Comparison of ENCODE assay signal across 11 cellular contexts in genomic region chr12:57834086-57834876, GRCh38. TPM values are rescaled to one million over a fixed set of nuclear protein-coding genes. Genes with fewer than 3 reads are reported as not detected.
DNase-seq lines count a peak whose midpoint lies in the region; ATAC-seq, FAIRE-seq and TF ChIP-seq lines count a peak whose summit lies in the region.
"Had no signal": no experiment of that assay in that cellular context is flagged by ENCODE, and none has a peak within 500 bp of the region (broad histone marks: within the 10 kb centered on the region; RNA-seq: fewer than 3 reads in every experiment).

No MANE protein-coding gene starts in this region.

- H3K4me3 Mint-ChIP-seq in activated B cell treated with CpG ODN at 0.5 μM for 24 hours (peak overlapping the region; percentile 48), naive B cell (peak overlapping the region; percentile 46 to 85 (median 71))

- H3K9me3 ChIP-seq in BLaER1: no peaks in the 10 kb centered on the region
- H3K9me3 ChIP-seq: SJCRH30 had no signal

- no peak for TF ChIP-seq CTCF in activated B cell treated with CpG ODN at 0.5 μM for 24 hours (IDR thresholded peaks at IDR 0.05)

- peaks cover 20% of the 10 kb centered on the region for H3K36me3 ChIP-seq in BLaER1

- H3K27ac Mint-ChIP-seq in activated B cell treated with CpG ODN at 0.5 μM for 24 hours (peak overlapping the region; percentile 61), naive B cell (peak overlapping the region in 5 of 6 donors; percentile 44 to 92 (median 82))

- POLR2A ChIA-PET in activated B cell treated with CpG ODN at 0.5 μM for 24 hours (lab: Charles Lee): interaction anchor here (3.0 to 8.0 kb wide), 3 partner anchors 10 to 69 kb away, joined by 14 to 91 read pairs (median 37); partner anchors contain the start of gene CTDSP2

- H3K27me3 Mint-ChIP-seq in activated B cell treated with CpG ODN at 0.5 μM for 24 hours (no peaks in the 10 kb centered on the region), naive B cell (no peaks in the 10 kb centered on the region)

- H3K27ac ChIP-seq in BLaER1: peak overlapping the region; percentile 27; the same call in 1 of the 2 replicates
- H3K27ac ChIP-seq: SJCRH30 had no signal

- H3K4me1 ChIP-seq in BLaER1: peaks cover 83% of the 10 kb centered on the region

- DNase-seq in GM12891 (ENCODE audit: insufficient read length, low spot score) (no peak), activated B cell treated with CpG ODN at 0.5 μM for 24 hours (no peak), naive B cell (no peak), GOT3 (lab: John Stamatoyannopoulos, UW) (no peak), T1000 (lab: John Stamatoyannopoulos, UW) (no peak), inferior parietal cortex (ENCODE audit: extremely low spot score) (no peak), SIG-M5 treated with dmso at 0.1 percent for 504 hours (lab: John Stamatoyannopoulos, UW; ENCODE audit: unreplicated experiment) (no peak)
- DNase-seq: EL, kidney had no signal

- ATAC-seq in activated B cell treated with CpG ODN at 0.5 μM for 24 hours (ENCODE audit: low read depth) (no peak), naive B cell (ENCODE audit: low read depth in 2 of 2) (peak in 1 of 2 donors; percentile 10)

- H3K4me1 Mint-ChIP-seq in activated B cell treated with CpG ODN at 0.5 μM for 24 hours (peaks cover 86% of the 10 kb centered on the region), naive B cell (peaks cover 57 to 93% (median 76%) of the 10 kb centered on the region in 3 donors)

- H3K36me3 Mint-ChIP-seq in activated B cell treated with CpG ODN at 0.5 μM for 24 hours (ENCODE audit: low read depth) (peaks cover 6% of the 10 kb centered on the region), naive B cell (no peaks in the 10 kb centered on the region)

- H3K9ac ChIP-seq in BLaER1: no peak overlapping the region

- peaks cover 100% of the 10 kb centered on the region for H4K20me1 ChIP-seq in BLaER1

- no peak overlapping the region for H3K4me3 ChIP-seq in BLaER1
- H3K4me3 ChIP-seq: SJCRH30 had no signal

- intact Hi-C loops in activated B cell treated with CpG ODN at 0.5 μM for 24 hours (cut with micrococcal nuclease): loop anchor here (5.0 kb wide), 1 partner anchor 33 kb away; no protein-coding TSS in a partner anchor

- peak overlapping the region; percentile 86 for H3K4me2 ChIP-seq in BLaER1

- H3K9me3 Mint-ChIP-seq in activated B cell treated with CpG ODN at 0.5 μM for 24 hours (no peaks in the 10 kb centered on the region), naive B cell (no peaks in the 10 kb centered on the region)

- TF ChIP-seq POLR2A in GM12891 (IDR thresholded peaks at IDR 0.05; ENCODE audit: low read depth, low read length): no peak

- no peaks in the 10 kb centered on the region for H3K27me3 ChIP-seq in BLaER1
- H3K27me3 ChIP-seq: SJCRH30 had no signal

- CTCF ChIA-PET in activated B cell treated with CpG ODN at 0.5 μM for 24 hours (lab: Charles Lee): interaction anchor here (3.0 to 4.9 kb wide), 3 partner anchors 62 to 69 kb away, joined by 30 to 96 read pairs (median 35); no protein-coding TSS in a partner anchor

- FAIRE-seq in GM12891 (lab: Jason Lieb, UNC): no peak
- FAIRE-seq: kidney had no signal

TF ChIP-seq in GM12891, 5 proteins besides CTCF, POLR2A, EP300 and RAD21:
- TF ChIP-seq SPI1 (IDR thresholded peaks at IDR 0.05; ENCODE audit: low read depth, low read length): peak; percentile 66
- TF ChIP-seq POLR2AphosphoS5 (IDR thresholded peaks at IDR 0.05; ENCODE audit: low read depth, low read length): no peak

RNA-seq across cellular contexts. Expression of gene CTDSP2, which starts 12.2 kb away (rescaled TPM):
- 38.8 TPM for polyA plus RNA-seq in GM12891 (2012; ENCODE audit: low read depth, missing spikeins)
- total RNA-seq in activated B cell treated with CpG ODN at 0.5 μM for 24 hours: 73.2 and 81.5 TPM in 2 replicates
- polyA plus RNA-seq in naive B cell (ENCODE audit: low read depth in 6 of 6): 10 to 100 TPM; 44.3 to 65.3 (median 53.2) TPM

RNA-seq across cellular contexts. Expression of gene AVIL, which starts 15.7 kb away (rescaled TPM):
- 0.64 TPM for polyA plus RNA-seq in GM12891 (2012; ENCODE audit: low read depth, missing spikeins)
- 1.5 and 3.1 TPM in 2 replicates for total RNA-seq in activated B cell treated with CpG ODN at 0.5 μM for 24 hours
- under 1 TPM in 4 of 6 donors, not detected in 2; 0.19 to 0.82 (median 0.48) TPM for polyA plus RNA-seq in naive B cell (ENCODE audit: low read depth in 6 of 6)

RNA-seq across cellular contexts. Expression of gene TSFM, which starts 51.7 kb away (rescaled TPM):
- polyA plus RNA-seq in GM12891 (2012; ENCODE audit: low read depth, missing spikeins): 41.6 TPM
- 28.4 and 33.4 TPM in 2 replicates for total RNA-seq in activated B cell treated with CpG ODN at 0.5 μM for 24 hours
- polyA plus RNA-seq in naive B cell (ENCODE audit: low read depth in 6 of 6): 10 to 100 TPM; 19.3 to 32.4 (median 27.7) TPM
